Comparison of ENCODE assay signal across 21 cellular contexts in the genomic region with DNA sequence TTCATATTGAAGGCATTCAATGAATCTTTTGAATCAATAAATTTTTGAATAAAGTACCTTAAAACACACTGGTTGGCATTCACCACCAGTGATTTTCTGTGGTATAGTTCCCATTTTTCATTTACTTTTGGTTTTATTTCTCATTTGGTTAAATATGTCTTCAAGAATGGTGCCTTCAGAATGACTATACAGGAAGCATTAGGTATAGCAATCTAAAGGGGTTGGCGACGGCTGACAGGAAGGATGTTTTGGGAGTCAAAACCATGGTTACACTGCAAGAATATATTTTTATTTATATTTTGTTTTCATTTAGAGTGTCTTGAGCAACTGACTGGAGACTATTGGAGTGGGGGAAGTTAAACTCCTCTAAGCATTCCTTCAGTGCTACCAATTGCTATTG.
DNase-seq lines count a peak whose midpoint lies in the region; ATAC-seq and TF ChIP-seq lines count a peak whose summit lies in the region.
"Had no signal": no experiment of that assay in that cellular context is flagged by ENCODE, and none has a peak within 500 bp of the region (broad histone marks: within the 10 kb centered on the region; RNA-seq: fewer than 3 reads in every experiment).

No MANE protein-coding gene starts in this region.

- no peaks in the 10 kb centered on the region for H3K36me3 ChIP-seq in adrenal gland (replicated peaks in 1 of 2)
- H3K36me3 ChIP-seq: MG63 had no signal

- POLR2A ChIA-PET in activated CD4-positive, alpha-beta memory T cell treated with anti-CD3 and anti-CD28 coated beads for 36 hours (lab: Charles Lee), result no interaction called here

- H3K9me3 ChIP-seq in adrenal gland (replicated peaks in 1 of 3), result no peaks in the 10 kb centered on the region
- H3K9me3 ChIP-seq: A549, MG63 had no signal

- DNase-seq in adrenal gland (no peak), GM19240 (ENCODE audit: insufficient read length, low spot score) (no peak), MV-4-11 (lab: John Stamatoyannopoulos, UW) (no peak)
- DNase-seq in activated CD4-positive, alpha-beta memory T cell treated with anti-CD3 and anti-CD28 coated beads for 36 hours, result no peak
- DNase-seq: CD4-positive, alpha-beta memory T cell; head of caudate nucleus; kidney; MG63; NCI-H2029 treated with DMSO at 0.1 percent for 48 hours; NCI-H69; nucleus accumbens; stimulated activated CD4-positive, alpha-beta T cell treated with anti-CD3 and anti-CD28 coated beads, Interleukin-2, amount 100 ng/mL, for 48 hours; stimulated activated CD8-positive, alpha-beta memory T cell treated with anti-CD3 and anti-CD28 coated beads, Interleukin-4, amount 100 ng/mL, for 48 hours had no signal

- CTCF ChIA-PET in activated CD4-positive, alpha-beta memory T cell treated with anti-CD3 and anti-CD28 coated beads for 36 hours (lab: Charles Lee), result no interaction called here

- no peaks in the 10 kb centered on the region for H3K36me3 Mint-ChIP-seq in activated CD4-positive, alpha-beta memory T cell treated with anti-CD3 and anti-CD28 coated beads for 36 hours
- H3K36me3 Mint-ChIP-seq: CD4-positive, alpha-beta memory T cell had no signal

- 56 to 79% (median 70%) methylated on average over 2 of the region's 2 CpGs for WGBS in adrenal gland, 4 donors

- H3K27me3 Mint-ChIP-seq in activated CD4-positive, alpha-beta memory T cell treated with anti-CD3 and anti-CD28 coated beads for 36 hours, result no peaks in the 10 kb centered on the region
- H3K27me3 Mint-ChIP-seq: CD4-positive, alpha-beta memory T cell; dendritic cell treated with granulocyte-macrophage colony-stimulating factor and Interleukin-4, amounts not matched to agents 40 ng/mL and 50 ng/mL, for 4 days had no signal

- peaks cover 4% of the 10 kb centered on the region for H3K9me3 Mint-ChIP-seq in activated CD4-positive, alpha-beta memory T cell treated with anti-CD3 and anti-CD28 coated beads for 36 hours

- no peak overlapping the region for H3K27ac ChIP-seq in adrenal gland
- H3K27ac ChIP-seq: A549 had no signal

- ATAC-seq in GM18498 (IDR thresholded peaks at IDR 0.05; ENCODE audit: unreplicated experiment) (peak; percentile 81), GM19455 (IDR thresholded peaks at IDR 0.05; ENCODE audit: unreplicated experiment) (peak; percentile 77), HG02642 (IDR thresholded peaks at IDR 0.05; ENCODE audit: poor library complexity, unreplicated experiment) (peak; percentile 61), HG03378 (IDR thresholded peaks at IDR 0.05; ENCODE audit: unreplicated experiment) (peak; percentile 78)
- ATAC-seq: A549, esophagus mucosa, sciatic nerve had no signal

- H3K27ac Mint-ChIP-seq in activated CD4-positive, alpha-beta memory T cell treated with anti-CD3 and anti-CD28 coated beads for 36 hours, result no peak overlapping the region
- H3K27ac Mint-ChIP-seq: CD4-positive, alpha-beta memory T cell; dendritic cell treated with granulocyte-macrophage colony-stimulating factor and Interleukin-4, amounts not matched to agents 40 ng/mL and 50 ng/mL, for 4 days had no signal

- TF ChIP-seq CTCF in adrenal gland (IDR thresholded peaks at IDR 0.05), result no peak

- H3K4me3 ChIP-seq in adrenal gland, result no peak overlapping the region
- H3K4me3 ChIP-seq: A549, MG63 had no signal

- no peak overlapping the region for H3K4me3 Mint-ChIP-seq in activated CD4-positive, alpha-beta memory T cell treated with anti-CD3 and anti-CD28 coated beads for 36 hours
- H3K4me3 Mint-ChIP-seq: CD4-positive, alpha-beta memory T cell; dendritic cell treated with granulocyte-macrophage colony-stimulating factor and Interleukin-4, amounts not matched to agents 40 ng/mL and 50 ng/mL, for 4 days had no signal

- no peaks in the 10 kb centered on the region for H3K27me3 ChIP-seq in adrenal gland
- H3K27me3 ChIP-seq: MG63 had no signal

- no peaks in the 10 kb centered on the region for H3K4me1 ChIP-seq in adrenal gland (replicated peaks in 1 of 2)
- H3K4me1 ChIP-seq: A549 had no signal

- TF ChIP-seq POLR2A in adrenal gland (IDR thresholded peaks at IDR 0.05), result no peak

- H3K4me1 Mint-ChIP-seq in activated CD4-positive, alpha-beta memory T cell treated with anti-CD3 and anti-CD28 coated beads for 36 hours (ENCODE audit: low read depth), result no peaks in the 10 kb centered on the region
- H3K4me1 Mint-ChIP-seq: CD4-positive, alpha-beta memory T cell had no signal

- intact Hi-C loops in adrenal gland (cut with DNase I), result no loop called here
- intact Hi-C loops in activated CD4-positive, alpha-beta memory T cell treated with anti-CD3 and anti-CD28 coated beads for 36 hours (cut with micrococcal nuclease), result no loop called here
